Comparison of ENCODE assay signal across 8 cellular contexts in genomic region chr2:202375611-202376408, GRCh38. TPM values are rescaled to one million over a fixed set of nuclear protein-coding genes. Genes with fewer than 3 reads are reported as not detected.
DNase-seq lines count a peak whose midpoint lies in the region; ATAC-seq and TF ChIP-seq lines count a peak whose summit lies in the region.

TSS of gene BMPR2 (plus strand) at chr2:202376327. CDS start at chr2:202377475, 1,148 bp downstream.

- H3K9me3 Mint-ChIP-seq in activated T-helper 17 cell treated with anti-CD3 and anti-CD28 coated beads, Interleukin-2, amount 50 U/mL, for 72 hours, result no peaks in the 10 kb centered on the region
- H3K9me3 Mint-ChIP-seq in naive thymus-derived CD8-positive, alpha-beta T cell, result no peaks in the 10 kb centered on the region
- H3K9me3 Mint-ChIP-seq in stimulated activated naive B cell treated with anti-CD40 and anti-IgM and Interleukin-4, amounts not matched to agents 10 μg/mL and 1 μg/mL and 100 μg/mL, for 72 hours, result no peaks in the 10 kb centered on the region

- no peaks in the 10 kb centered on the region for H3K9me3 ChIP-seq in KOPT-K1 (ENCODE audit: insufficient read depth, low read length, poor library complexity, severe bottlenecking)

- peak within 1 kb of the TSS; percentile 69 for H3K27ac ChIP-seq in KOPT-K1 (ENCODE audit: low read depth, low read length, poor library complexity, severe bottlenecking)

- peak; percentile 65 for ATAC-seq in GM21786 (IDR thresholded peaks at IDR 0.05; ENCODE audit: unreplicated experiment)
- peak; percentile 83 for ATAC-seq in activated T-helper 17 cell treated with anti-CD3 and anti-CD28 coated beads, Interleukin-2, amount 50 U/mL, for 72 hours (replicated peaks)
- ATAC-seq in naive thymus-derived CD8-positive, alpha-beta T cell, result peak; percentile 71 to 78
- peak; percentile 82 to 86 for ATAC-seq in stimulated activated naive B cell treated with anti-CD40 and anti-IgM and Interleukin-4, amounts not matched to agents 10 μg/mL and 1 μg/mL and 100 μg/mL, for 72 hours (replicated peaks)

- peak within 1 kb of the TSS; percentile 94 for H3K4me3 ChIP-seq in fibroblast of mammary gland (ENCODE audit: control insufficient read depth, low read depth, low read length)

- peaks cover 12% of the 10 kb centered on the region for H3K4me1 Mint-ChIP-seq in activated T-helper 17 cell treated with anti-CD3 and anti-CD28 coated beads, Interleukin-2, amount 50 U/mL, for 72 hours
- peaks cover 10 to 37% (median 28%) of the 10 kb centered on the region in 4 donors for H3K4me1 Mint-ChIP-seq in naive thymus-derived CD8-positive, alpha-beta T cell
- peaks cover 11 to 26% of the 10 kb centered on the region in 2 donors for H3K4me1 Mint-ChIP-seq in stimulated activated naive B cell treated with anti-CD40 and anti-IgM and Interleukin-4, amounts not matched to agents 10 μg/mL and 1 μg/mL and 100 μg/mL, for 72 hours

- TF ChIP-seq CTCF in fibroblast of mammary gland (conservative IDR thresholded peaks at IDR 0.05; ENCODE audit: control insufficient read depth, insufficient read depth, low read depth, low read length), result no peak

- peak within 1 kb of the TSS; percentile 97 for H3K4me3 Mint-ChIP-seq in activated T-helper 17 cell treated with anti-CD3 and anti-CD28 coated beads, Interleukin-2, amount 50 U/mL, for 72 hours
- H3K4me3 Mint-ChIP-seq in naive thymus-derived CD8-positive, alpha-beta T cell, result peak within 1 kb of the TSS; percentile 83 to 100 (median 98)
- H3K4me3 Mint-ChIP-seq in stimulated activated naive B cell treated with anti-CD40 and anti-IgM and Interleukin-4, amounts not matched to agents 10 μg/mL and 1 μg/mL and 100 μg/mL, for 72 hours, result peak within 1 kb of the TSS; percentile 89 to 97

- no peaks in the 10 kb centered on the region for H3K27me3 Mint-ChIP-seq in activated T-helper 17 cell treated with anti-CD3 and anti-CD28 coated beads, Interleukin-2, amount 50 U/mL, for 72 hours
- H3K27me3 Mint-ChIP-seq in naive thymus-derived CD8-positive, alpha-beta T cell, result no peaks in the 10 kb centered on the region
- H3K27me3 Mint-ChIP-seq in stimulated activated naive B cell treated with anti-CD40 and anti-IgM and Interleukin-4, amounts not matched to agents 10 μg/mL and 1 μg/mL and 100 μg/mL, for 72 hours, result no peaks in the 10 kb centered on the region

- DNase-seq in DMS79 (lab: John Stamatoyannopoulos, UW), result peak; percentile 98
- DNase-seq in RKO (ENCODE audit: low spot score), result peak; percentile 91
- peak; percentile 85 for DNase-seq in fibroblast of mammary gland (ENCODE audit: low read depth)
- DNase-seq in naive thymus-derived CD8-positive, alpha-beta T cell, result peak; percentile 60 to 90 (median 81)
- DNase-seq in stimulated activated naive B cell treated with anti-CD40 and anti-IgM and Interleukin-4, amounts not matched to agents 10 μg/mL and 1 μg/mL and 100 μg/mL, for 72 hours, result peak; percentile 80

- H3K36me3 ChIP-seq in KOPT-K1 (ENCODE audit: insufficient read depth, low read length), result no peaks in the 10 kb centered on the region

- peaks cover 11% of the 10 kb centered on the region for H3K36me3 Mint-ChIP-seq in activated T-helper 17 cell treated with anti-CD3 and anti-CD28 coated beads, Interleukin-2, amount 50 U/mL, for 72 hours (ENCODE audit: low read depth)
- no peaks in the 10 kb centered on the region for H3K36me3 Mint-ChIP-seq in naive thymus-derived CD8-positive, alpha-beta T cell
- H3K36me3 Mint-ChIP-seq in stimulated activated naive B cell treated with anti-CD40 and anti-IgM and Interleukin-4, amounts not matched to agents 10 μg/mL and 1 μg/mL and 100 μg/mL, for 72 hours, result no peaks in the 10 kb centered on the region

- POLR2A ChIA-PET in naive thymus-derived CD8-positive, alpha-beta T cell (lab: Charles Lee), result interaction anchor here (1.0 kb wide), 1 partner anchor 154 kb away, joined by 4 read pairs; no protein-coding TSS in a partner anchor

- H3K27ac Mint-ChIP-seq in activated T-helper 17 cell treated with anti-CD3 and anti-CD28 coated beads, Interleukin-2, amount 50 U/mL, for 72 hours, result peak within 1 kb of the TSS; percentile 97
- H3K27ac Mint-ChIP-seq in naive thymus-derived CD8-positive, alpha-beta T cell, result peak within 1 kb of the TSS; percentile 92 to 98 (median 94)
- H3K27ac Mint-ChIP-seq in stimulated activated naive B cell treated with anti-CD40 and anti-IgM and Interleukin-4, amounts not matched to agents 10 μg/mL and 1 μg/mL and 100 μg/mL, for 72 hours, result peak within 1 kb of the TSS; percentile 90

RNA-seq across cellular contexts. Expression of gene BMPR2, which starts in this region (rescaled TPM):
- 10 to 100 TPM in 1 of 2 donors, 1 to 10 TPM in 1; 7.6 to 12.3 TPM for total RNA-seq in activated T-helper 17 cell treated with anti-CD3 and anti-CD28 coated beads, Interleukin-2, amount 50 U/mL, for 72 hours
- 10 to 100 TPM; 31.2 to 35.4 TPM for total RNA-seq in naive thymus-derived CD8-positive, alpha-beta T cell
- 1 to 10 TPM; 3.0 to 4.6 (median 3.9) TPM for polyA plus RNA-seq in naive thymus-derived CD8-positive, alpha-beta T cell

Comparison
In these comparisons a context has a peak if more than half of its experiments do, and no peak if none do; other contexts are left out.
1. Peak in every context shown above with its lines: DNase-seq, ATAC-seq, H3K4me3 ChIP-seq and H3K27ac ChIP-seq.